In the genomic region with DNA sequence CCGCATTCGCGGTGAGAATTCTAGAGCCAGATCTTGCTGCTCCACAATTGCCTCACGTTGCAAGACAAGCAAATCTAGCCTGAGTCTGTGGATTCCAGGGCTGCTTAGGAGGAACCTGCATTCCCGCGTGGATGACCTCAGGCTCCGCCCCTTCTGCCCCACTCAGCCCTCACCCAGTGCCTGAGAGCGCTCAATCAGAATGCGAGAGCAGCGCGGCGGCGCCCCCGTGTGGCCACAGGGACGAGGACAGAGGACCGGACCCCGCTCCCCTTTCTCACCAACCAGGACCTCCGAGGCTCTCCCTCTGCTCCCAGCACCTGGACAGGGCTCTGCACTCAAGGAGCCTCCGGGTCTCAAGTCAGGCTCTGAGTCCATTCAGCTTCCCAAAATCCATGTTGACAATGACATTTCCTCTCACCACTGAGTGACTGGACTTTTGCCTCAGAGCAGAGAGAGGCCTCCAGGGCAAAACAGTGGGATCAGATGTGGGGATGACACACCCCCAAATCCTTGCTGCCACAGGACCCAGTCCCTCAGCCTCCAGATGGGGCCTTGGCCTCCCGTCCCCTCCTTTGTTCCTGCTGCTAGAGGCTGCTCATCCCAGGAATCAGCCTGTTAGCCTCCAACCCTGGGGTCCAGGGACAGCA, we compare ENCODE assay signal across 1 cellular context.
TF ChIP-seq lines count a peak whose summit lies in the region.

No MANE protein-coding gene starts in this region.

TF ChIP-seq in GM12878, 131 proteins besides CTCF, POLR2A, EP300 and RAD21 (continued from another document):
- TF ChIP-seq, protein P1, sequence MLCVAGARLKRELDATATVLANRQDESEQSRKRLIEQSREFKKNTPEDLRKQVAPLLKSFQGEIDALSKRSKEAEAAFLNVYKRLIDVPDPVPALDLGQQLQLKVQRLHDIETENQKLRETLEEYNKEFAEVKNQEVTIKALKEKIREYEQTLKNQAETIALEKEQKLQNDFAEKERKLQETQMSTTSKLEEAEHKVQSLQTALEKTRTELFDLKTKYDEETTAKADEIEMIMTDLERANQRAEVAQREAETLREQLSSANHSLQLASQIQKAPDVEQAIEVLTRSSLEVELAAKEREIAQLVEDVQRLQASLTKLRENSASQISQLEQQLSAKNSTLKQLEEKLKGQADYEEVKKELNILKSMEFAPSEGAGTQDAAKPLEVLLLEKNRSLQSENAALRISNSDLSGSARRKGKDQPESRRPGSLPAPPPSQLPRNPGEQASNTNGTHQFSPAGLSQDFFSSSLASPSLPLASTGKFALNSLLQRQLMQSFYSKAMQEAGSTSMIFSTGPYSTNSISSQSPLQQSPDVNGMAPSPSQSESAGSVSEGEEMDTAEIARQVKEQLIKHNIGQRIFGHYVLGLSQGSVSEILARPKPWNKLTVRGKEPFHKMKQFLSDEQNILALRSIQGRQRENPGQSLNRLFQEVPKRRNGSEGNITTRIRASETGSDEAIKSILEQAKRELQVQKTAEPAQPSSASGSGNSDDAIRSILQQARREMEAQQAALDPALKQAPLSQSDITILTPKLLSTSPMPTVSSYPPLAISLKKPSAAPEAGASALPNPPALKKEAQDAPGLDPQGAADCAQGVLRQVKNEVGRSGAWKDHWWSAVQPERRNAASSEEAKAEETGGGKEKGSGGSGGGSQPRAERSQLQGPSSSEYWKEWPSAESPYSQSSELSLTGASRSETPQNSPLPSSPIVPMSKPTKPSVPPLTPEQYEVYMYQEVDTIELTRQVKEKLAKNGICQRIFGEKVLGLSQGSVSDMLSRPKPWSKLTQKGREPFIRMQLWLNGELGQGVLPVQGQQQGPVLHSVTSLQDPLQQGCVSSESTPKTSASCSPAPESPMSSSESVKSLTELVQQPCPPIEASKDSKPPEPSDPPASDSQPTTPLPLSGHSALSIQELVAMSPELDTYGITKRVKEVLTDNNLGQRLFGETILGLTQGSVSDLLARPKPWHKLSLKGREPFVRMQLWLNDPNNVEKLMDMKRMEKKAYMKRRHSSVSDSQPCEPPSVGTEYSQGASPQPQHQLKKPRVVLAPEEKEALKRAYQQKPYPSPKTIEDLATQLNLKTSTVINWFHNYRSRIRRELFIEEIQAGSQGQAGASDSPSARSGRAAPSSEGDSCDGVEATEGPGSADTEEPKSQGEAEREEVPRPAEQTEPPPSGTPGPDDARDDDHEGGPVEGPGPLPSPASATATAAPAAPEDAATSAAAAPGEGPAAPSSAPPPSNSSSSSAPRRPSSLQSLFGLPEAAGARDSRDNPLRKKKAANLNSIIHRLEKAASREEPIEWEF (IDR thresholded peaks at IDR 0.05; ENCODE audit: insufficient replicate concordance, low read depth, low read length) = no peak
- TF ChIP-seq BHLHE40 (IDR thresholded peaks at IDR 0.05; ENCODE audit: borderline replicate concordance in 1 of 2, low read depth in 2 of 2, low read length in 1 of 2) (peak in 1 of 2 experiments; percentile 21; a peak in 1 of 4 replicates), ATF7 (IDR thresholded peaks at IDR 0.05; ENCODE audit: low read depth) (no peak), RUNX3 (IDR thresholded peaks at IDR 0.05; ENCODE audit: low read length) (0 out of 2 replicates have a peak, but pooled peaks have one; percentile 16), PAX5 (IDR thresholded peaks at IDR 0.05; ENCODE audit: borderline replicate concordance, low read depth, low read length) (0 out of 2 replicates have a peak, but pooled peaks have one; percentile 28), YY1 (IDR thresholded peaks at IDR 0.05; ENCODE audit: low read depth, low read length) (0 out of 2 replicates have a peak, but pooled peaks have one; percentile 52), GATAD2B (conservative IDR thresholded peaks at IDR 0.05; ENCODE audit: low read depth) (0 out of 2 replicates have a peak, but pooled peaks have one; percentile 51), EGR1 (IDR thresholded peaks at IDR 0.05; ENCODE audit: borderline replicate concordance in 1 of 2, low read depth in 2 of 2, low read length in 2 of 2) (no peak), SMC3 (IDR thresholded peaks at IDR 0.05; ENCODE audit: borderline replicate concordance, low read length) (peak; percentile 91), SMARCA5 (IDR thresholded peaks at IDR 0.05) (peak; percentile 71; the same call in 1 of the 2 replicates), IKZF1 (conservative IDR thresholded peaks at IDR 0.05) (0 out of 2 replicates have a peak, but pooled peaks have one; percentile 16)
